8 cellular contexts compared by ENCODE assay signal in genomic region chr3:33883538-33884203, GRCh38.
A peak's percentile ranks its signal among the peaks of the same experiment; 100 is the strongest.
DNase-seq lines count a peak whose midpoint lies in the region; ATAC-seq, FAIRE-seq and TF ChIP-seq lines count a peak whose summit lies in the region.

No MANE protein-coding gene starts in this region.

- H3K4me3 ChIP-seq in tibial artery = peak overlapping the region; percentile 7 to 28

- no peak overlapping the region for H3K27ac ChIP-seq in tibial artery

- TF ChIP-seq CTCF in D721Med (IDR thresholded peaks at IDR 0.05; ENCODE audit: insufficient read depth, missing control alignments) = peak; percentile 76
- peak; percentile 78 to 85 for TF ChIP-seq CTCF in tibial artery (IDR thresholded peaks at IDR 0.05)

- FAIRE-seq in D721Med (lab: Jason Lieb, UNC) (no peak), H54 (lab: Jason Lieb, UNC) (no peak)

- peaks cover 0 to 9% (median 5%) of the 10 kb centered on the region in 4 donors for H3K4me1 ChIP-seq in tibial artery

- no peaks in the 10 kb centered on the region for H3K27me3 ChIP-seq in tibial artery

- no peak for DNase-seq in D721Med (ENCODE audit: insufficient read length, low spot score)
- DNase-seq in H54 (ENCODE audit: insufficient read length, low spot score) = peak; percentile 22
- peak; percentile 6 for DNase-seq in NCI-H526 treated with DMSO at 0.1 percent for 48 hours (lab: John Stamatoyannopoulos, UW)
- peak; percentile 11 to 61 for DNase-seq in T47D (ENCODE audit: low read depth in 1 of 2, low spot score in 1 of 2)
- DNase-seq in left colon = no peak
- DNase-seq in tibial artery = no peak
- DNase-seq in activated gamma-delta T cell (lab: John Stamatoyannopoulos, UW) = no peak

- intact Hi-C loops in left colon (cut with DNase I, micrococcal nuclease) (loop anchor here in 1 of 2 donors (5.0 kb wide), 1 partner anchor 799 kb away; no protein-coding TSS in a partner anchor), tibial artery (cut with DNase I; ENCODE audit: low total_unique reads) (loop anchor here (2.0 kb wide), 1 partner anchor 799 kb away; no protein-coding TSS in a partner anchor)

- in situ Hi-C loops in T47D (cut with HindIII; ENCODE audit: low pct_unique_long_range_greater_than_20kb, low sequenced_read_pairs) = no loop called here

- ATAC-seq in left colon = peak; percentile 50
- ATAC-seq in HG02970 (IDR thresholded peaks at IDR 0.05; ENCODE audit: low FRiP score, unreplicated experiment) = no peak

- no peaks in the 10 kb centered on the region for H3K36me3 ChIP-seq in tibial artery

- H3K9me3 ChIP-seq in tibial artery = no peaks in the 10 kb centered on the region

- TF ChIP-seq POLR2A in H54 (IDR thresholded peaks at IDR 0.05; ENCODE audit: low read depth, low read length) = no peak

Comparison
In these comparisons a context has a peak if more than half of its experiments do, and no peak if none do; other contexts are left out.
1. DNase-seq: peak in H54 (single experiment), NCI-H526 treated with DMSO at 0.1 percent for 48 hours (single experiment) and T47D (2 of 2); none in D721Med (single experiment), left colon (0 of 2), tibial artery (0 of 2) and activated gamma-delta T cell (single experiment).